ENCODE assay signal across 12 cellular contexts in genomic region chr2:10286216-10287037, GRCh38. TPM values are rescaled to one million over a fixed set of nuclear protein-coding genes. Genes with fewer than 3 reads are reported as not detected.
DNase-seq lines count a peak whose midpoint lies in the region; ATAC-seq and TF ChIP-seq lines count a peak whose summit lies in the region.
"Had no signal": no experiment of that assay in that cellular context is flagged by ENCODE, and none has a peak within 500 bp of the region (broad histone marks: within the 10 kb centered on the region; RNA-seq: fewer than 3 reads in every experiment).

No MANE protein-coding gene starts in this region.

- H3K4me1 ChIP-seq in BLaER1 treated with 17β-estradiol and CSF1 and Interleukin-3, amounts not matched to agents 10 nM and 100 nM: peaks cover 53 to 92% (median 65%) of the 10 kb centered on the region in 10 experiments
- H3K4me1 ChIP-seq in neural progenitor cell: peaks cover 13% of the 10 kb centered on the region

- no peaks in the 10 kb centered on the region for H3K27me3 ChIP-seq in BLaER1 treated with 17β-estradiol and CSF1 and Interleukin-3, amounts not matched to agents 10 nM and 100 nM
- no peaks in the 10 kb centered on the region for H3K27me3 ChIP-seq in dorsolateral prefrontal cortex
- no peaks in the 10 kb centered on the region for H3K27me3 ChIP-seq in neural progenitor cell

- H3K9me3 Mint-ChIP-seq in neural progenitor cell: no peaks in the 10 kb centered on the region
- H3K9me3 Mint-ChIP-seq in progenitor cell of endocrine pancreas (ENCODE audit: low read depth): no peaks in the 10 kb centered on the region

- no peaks in the 10 kb centered on the region for H3K79me2 ChIP-seq in neural progenitor cell (ENCODE audit: low read depth)

- H3K27me3 Mint-ChIP-seq in neural progenitor cell (ENCODE audit: insufficient read depth, low read depth) (peaks cover 11% of the 10 kb centered on the region), progenitor cell of endocrine pancreas (no peaks in the 10 kb centered on the region)

- H3K4me1 Mint-ChIP-seq in neural progenitor cell (peaks cover 19% of the 10 kb centered on the region), progenitor cell of endocrine pancreas (ENCODE audit: low read depth) (peaks cover 1% of the 10 kb centered on the region)

- peak overlapping the region in 1 of 10 experiments; percentile 12; a peak in 1 of 20 replicates for H3K4me3 ChIP-seq in BLaER1 treated with 17β-estradiol and CSF1 and Interleukin-3, amounts not matched to agents 10 nM and 100 nM
- H3K4me3 ChIP-seq in dorsolateral prefrontal cortex (no peak overlapping the region), neural progenitor cell (no peak overlapping the region)

- ATAC-seq in GM21825 (IDR thresholded peaks at IDR 0.05; ENCODE audit: unreplicated experiment): no peak

- H3K9ac ChIP-seq in BLaER1 treated with 17β-estradiol and CSF1 and Interleukin-3, amounts not matched to agents 10 nM and 100 nM: peak overlapping the region; percentile 4 to 61 (median 27); a peak in 12 of 22 replicates
- no peak overlapping the region for H3K9ac ChIP-seq in neural progenitor cell

- H3K36me3 Mint-ChIP-seq in neural progenitor cell (no peaks in the 10 kb centered on the region), progenitor cell of endocrine pancreas (ENCODE audit: insufficient read depth) (no peaks in the 10 kb centered on the region)

- intact Hi-C loops in dorsolateral prefrontal cortex (cut with DNase I): loop anchor here (1.0 to 5.0 kb wide), 4 partner anchors 76 to 161 kb away; partner anchors contain the start of gene ODC1 (in 1 of the 2)

- H3F3A ChIP-seq in neural progenitor cell (ENCODE audit: low read depth): no peaks in the 10 kb centered on the region

- H4K20me1 ChIP-seq in BLaER1 treated with 17β-estradiol and CSF1 and Interleukin-3, amounts not matched to agents 10 nM and 100 nM: peaks cover 0 to 4% (median 0%) of the 10 kb centered on the region in 11 experiments; a peak in 1 of 22 replicates
- H4K20me1 ChIP-seq in neural progenitor cell (ENCODE audit: low read depth): no peaks in the 10 kb centered on the region

- H3K9me3 ChIP-seq in BLaER1 treated with 17β-estradiol and CSF1 and Interleukin-3, amounts not matched to agents 10 nM and 100 nM (replicated peaks in 1 of 11): no peaks in the 10 kb centered on the region
- no peaks in the 10 kb centered on the region for H3K9me3 ChIP-seq in neural progenitor cell (ENCODE audit: low read depth)

- TF ChIP-seq CTCF in dorsolateral prefrontal cortex (IDR thresholded peaks at IDR 0.05 in 54 of 56, conservative IDR thresholded peaks at IDR 0.05 in 2 of 56; ENCODE audit: low read depth in 1 of 56, partially characterized antibody in 56 of 56): peak in 1 of 56 donors; percentile 14
- no peak for TF ChIP-seq CTCF in neural progenitor cell (IDR thresholded peaks at IDR 0.05)
- TF ChIP-seq CTCF in progenitor cell of endocrine pancreas (IDR thresholded peaks at IDR 0.05; ENCODE audit: unreplicated experiment): no peak

- H2AFZ ChIP-seq in neural progenitor cell (replicated peaks): peak overlapping the region; percentile 40

- H3K36me3 ChIP-seq in BLaER1 treated with 17β-estradiol and CSF1 and Interleukin-3, amounts not matched to agents 10 nM and 100 nM: no peaks in the 10 kb centered on the region
- H3K36me3 ChIP-seq in neural progenitor cell: no peaks in the 10 kb centered on the region

- H3K27ac ChIP-seq in BLaER1 treated with 17β-estradiol and CSF1 and Interleukin-3, amounts not matched to agents 10 nM and 100 nM: peak overlapping the region in 10 of 11 experiments; percentile 43 to 73 (median 58); a peak in 20 of 22 replicates
- H3K27ac ChIP-seq in dorsolateral prefrontal cortex (peak overlapping the region in 57 of 59 donors; percentile 58 to 96 (median 86)), neural progenitor cell (no peak overlapping the region)

- H3K4me2 ChIP-seq in BLaER1 treated with 17β-estradiol and CSF1 and Interleukin-3, amounts not matched to agents 10 nM and 100 nM: peak overlapping the region; percentile 76 to 95 (median 91)
- H3K4me2 ChIP-seq in neural progenitor cell: no peak overlapping the region

- H3K4me3 Mint-ChIP-seq in neural progenitor cell (no peak overlapping the region), progenitor cell of endocrine pancreas (ENCODE audit: low read depth) (no peak overlapping the region)

- DNase-seq in NCI-H2107 (lab: John Stamatoyannopoulos, UW) (peak; percentile 23), dorsolateral prefrontal cortex (peak in 5 of 10 donors; percentile 35 to 70 (median 53)), neural progenitor cell (ENCODE audit: low spot score) (no peak), progenitor cell of endocrine pancreas (ENCODE audit: low spot score, unreplicated experiment) (no peak), NCI-H82 treated with DMSO at 0.1 percent for 48 hours (lab: John Stamatoyannopoulos, UW; ENCODE audit: unreplicated experiment) (no peak)
- no peak for DNase-seq in activated CD4-positive, alpha-beta T cell treated with anti-CD3 and anti-CD28 coated beads, Interleukin-2, amount 50 U/mL, for 48 hours
- DNase-seq: activated naive CD4-positive, alpha-beta T cell; NCI-H2227 treated with DMSO at 0.1 percent for 48 hours; small intestine; stimulated activated naive CD4-positive, alpha-beta T cell treated with Interleukin-2 at 50 U/mL for 16 hours had no signal

- H3K27ac Mint-ChIP-seq in neural progenitor cell (no peak overlapping the region), progenitor cell of endocrine pancreas (no peak overlapping the region)

RNA-seq across cellular contexts. Expression of gene HPCAL1, which starts 16.3 kb away (rescaled TPM):
- total RNA-seq in dorsolateral prefrontal cortex (100 to 1,000 TPM in 98 of 120 experiments, 10 to 100 TPM in 22; 40.1 to 252 (median 129) TPM), neural progenitor cell (ENCODE audit: low replicate concordance) (3.7 and 8.0 TPM in 2 replicates), progenitor cell of endocrine pancreas (16.5 and 16.8 TPM in 2 replicates)
